Comparison of ENCODE assay signal across 17 cellular contexts in genomic region chr7:151927011-151927410, GRCh38. TPM values are rescaled to one million over a fixed set of nuclear protein-coding genes. Genes with fewer than 3 reads are reported as not detected.
DNase-seq lines count a peak whose midpoint lies in the region; ATAC-seq and TF ChIP-seq lines count a peak whose summit lies in the region.
"Had no signal": no experiment of that assay in that cellular context is flagged by ENCODE, and none has a peak within 500 bp of the region (broad histone marks: within the 10 kb centered on the region; RNA-seq: fewer than 3 reads in every experiment).

No MANE protein-coding gene starts in this region.

- no peak overlapping the region for H3K27ac Mint-ChIP-seq in activated T-cell treated with anti-CD3 and anti-CD28 coated beads, Interleukin-2, amount 50 U/mL, for 72 hours
- no peak overlapping the region for H3K27ac Mint-ChIP-seq in T-cell

- 32% methylated on average over 3 of the region's 6 CpGs for WGBS in right lobe of liver (ENCODE audit: insufficient coverage, low coverage, low lambda C conversion rate, missing lambda C conversion rate)
- 83% methylated on average over 6 of the region's 6 CpGs for WGBS in suprapubic skin

- TF ChIP-seq CTCF in VCaP (conservative IDR thresholded peaks at IDR 0.05) = no peak
- TF ChIP-seq CTCF in right lobe of liver (IDR thresholded peaks at IDR 0.05) = no peak
- TF ChIP-seq CTCF in suprapubic skin (IDR thresholded peaks at IDR 0.05) = no peak

- no peaks in the 10 kb centered on the region for H3K36me3 ChIP-seq in right lobe of liver
- no peaks in the 10 kb centered on the region for H3K36me3 ChIP-seq in suprapubic skin
- H3K36me3 ChIP-seq: Peyer's patch, SJSA1 had no signal

- DNase-seq in CD1c-positive myeloid dendritic cell (ENCODE audit: extremely low spot score) (peak; percentile 12), right lobe of liver (no peak), suprapubic skin (ENCODE audit: low spot score in 2 of 2) (no peak), T-helper 2 cell (no peak), T-cell (no peak)
- no peak for DNase-seq in activated T-cell treated with anti-CD3 and anti-CD28 coated beads, Interleukin-2, amount 50 U/mL, for 72 hours
- DNase-seq: Karpas-422, NCI-H1105 treated with DMSO at 0.1 percent for 48 hours, NCI-H1694, NCI-H2081 treated with DMSO at 0.1 percent for 48 hours, Peyer's patch had no signal

- H3K27me3 ChIP-seq in right lobe of liver (no peaks in the 10 kb centered on the region), suprapubic skin (no peaks in the 10 kb centered on the region)
- H3K27me3 ChIP-seq: Peyer's patch had no signal

- H3K9me3 ChIP-seq in right lobe of liver = no peaks in the 10 kb centered on the region
- H3K9me3 ChIP-seq in suprapubic skin = no peaks in the 10 kb centered on the region
- H3K9me3 ChIP-seq: A549, Peyer's patch, SJSA1 had no signal

- peaks cover 11% of the 10 kb centered on the region for H3K4me1 Mint-ChIP-seq in activated T-cell treated with anti-CD3 and anti-CD28 coated beads, Interleukin-2, amount 50 U/mL, for 72 hours (ENCODE audit: low read depth)
- peaks cover 7 to 8% (median 8%) of the 10 kb centered on the region in 3 donors for H3K4me1 Mint-ChIP-seq in T-cell

- POLR2A ChIA-PET in T-cell (lab: Charles Lee) = no interaction called here

- H3K27ac ChIP-seq in VCaP (peak overlapping the region; percentile 97), right lobe of liver (peak overlapping the region in 2 of 3 donors; percentile 73 to 96), suprapubic skin (peak overlapping the region; percentile 69)
- H3K27ac ChIP-seq: A549, SJSA1 had no signal

- no peak overlapping the region for H3K4me3 ChIP-seq in right lobe of liver
- H3K4me3 ChIP-seq in suprapubic skin = no peak overlapping the region
- H3K4me3 ChIP-seq: A549, Peyer's patch, SJSA1 had no signal

- peaks cover 4% of the 10 kb centered on the region for H3K27me3 Mint-ChIP-seq in activated T-cell treated with anti-CD3 and anti-CD28 coated beads, Interleukin-2, amount 50 U/mL, for 72 hours (ENCODE audit: low read depth)
- peaks cover 0 to 11% of the 10 kb centered on the region in 2 donors for H3K27me3 Mint-ChIP-seq in T-cell

- no peaks in the 10 kb centered on the region for H3K9me3 Mint-ChIP-seq in activated T-cell treated with anti-CD3 and anti-CD28 coated beads, Interleukin-2, amount 50 U/mL, for 72 hours
- no peaks in the 10 kb centered on the region for H3K9me3 Mint-ChIP-seq in T-cell

- TF ChIP-seq EP300 in suprapubic skin (IDR thresholded peaks at IDR 0.05) = no peak

- H3K36me3 Mint-ChIP-seq in activated T-cell treated with anti-CD3 and anti-CD28 coated beads, Interleukin-2, amount 50 U/mL, for 72 hours (ENCODE audit: insufficient read depth in 2 of 2) = no peaks in the 10 kb centered on the region
- H3K36me3 Mint-ChIP-seq in T-cell = no peaks in the 10 kb centered on the region

- peaks cover 0 to 51% (median 22%) of the 10 kb centered on the region in 4 donors for H3K4me1 ChIP-seq in right lobe of liver
- peaks cover 23% of the 10 kb centered on the region for H3K4me1 ChIP-seq in suprapubic skin
- H3K4me1 ChIP-seq: SJSA1 had no signal

- intact Hi-C loops in right lobe of liver (cut with DNase I) = no loop called here

- ATAC-seq in right lobe of liver = peak in 2 of 4 donors; percentile 15 to 19
- no peak for ATAC-seq in activated T-cell treated with anti-CD3 and anti-CD28 coated beads, Interleukin-2, amount 50 U/mL, for 72 hours (replicated peaks in 1 of 2)
- ATAC-seq in T-cell (replicated peaks in 1 of 4) = no peak
- ATAC-seq: A549 had no signal

- CTCF ChIA-PET in T-cell (lab: Charles Lee) = no interaction called here

- H3K4me3 Mint-ChIP-seq in activated T-cell treated with anti-CD3 and anti-CD28 coated beads, Interleukin-2, amount 50 U/mL, for 72 hours = no peak overlapping the region
- H3K4me3 Mint-ChIP-seq in T-cell = no peak overlapping the region

- TF ChIP-seq POLR2A in right lobe of liver (IDR thresholded peaks at IDR 0.05) = no peak
- TF ChIP-seq POLR2A in suprapubic skin (IDR thresholded peaks at IDR 0.05) = no peak

RNA-seq across cellular contexts. Expression of gene GALNTL5, which starts 29.2 kb away (rescaled TPM):
- total RNA-seq in right lobe of liver = not detected
- not detected for total RNA-seq in suprapubic skin
- total RNA-seq in activated T-cell treated with anti-CD3 and anti-CD28 coated beads, Interleukin-2, amount 50 U/mL, for 72 hours = not detected
- not detected for total RNA-seq in T-cell
- total RNA-seq: H4, MCF 10A, NCI-H460, Peyer's patch, SJSA1 had no signal

RNA-seq across cellular contexts. Expression of gene PRKAG2, which starts 50.1 kb away (rescaled TPM):
- 10 to 100 TPM; 20.6 to 63.6 (median 29.5) TPM for total RNA-seq in right lobe of liver
- total RNA-seq in suprapubic skin = 10 to 100 TPM; 16.5 to 40.0 (median 17.3) TPM
- 10 to 100 TPM; 23.2 to 28.4 TPM for total RNA-seq in activated T-cell treated with anti-CD3 and anti-CD28 coated beads, Interleukin-2, amount 50 U/mL, for 72 hours
- 10 to 100 TPM; 43.0 to 59.9 (median 49.3) TPM for total RNA-seq in T-cell
